ENCODE assay signal across 19 cellular contexts in genomic region chrX:19876962-19877361, GRCh38.
"Had no signal": no experiment of that assay in that cellular context is flagged by ENCODE, and none has a peak within 500 bp of the region (broad histone marks: within the 10 kb centered on the region; RNA-seq: fewer than 3 reads in every experiment).

No MANE protein-coding gene starts in this region.

- H3K4me3 ChIP-seq: adrenal gland, dorsolateral prefrontal cortex, hepatocyte, mucosa of descending colon, right atrium auricular region, transverse colon had no signal

- H3K9me3 Mint-ChIP-seq: activated naive CD4-positive, alpha-beta T cell treated with anti-CD3 and anti-CD28 coated beads for 36 hours; activated T-helper 17 cell treated with anti-CD3 and anti-CD28 coated beads, Interleukin-2, amount 50 U/mL, for 72 hours; T-cell had no signal

- H3K27me3 ChIP-seq: adrenal gland, hepatocyte, right atrium auricular region, transverse colon had no signal

- H3K4me1 Mint-ChIP-seq: nephron had no signal

- DNase-seq: activated CD4-positive, alpha-beta T cell treated with anti-CD3 and anti-CD28 coated beads, Interleukin-2, amount 50 U/mL, for 48 hours; activated naive CD4-positive, alpha-beta T cell treated with anti-CD3 and anti-CD28 coated beads for 36 hours; adrenal gland; dorsolateral prefrontal cortex; erythroblast; mucosa of descending colon; occipital lobe; stimulated activated CD4-positive, alpha-beta T cell treated with anti-CD3 and anti-CD28 coated beads, Interleukin-15, amount 100 ng/mL, for 24 hours; stimulated activated CD4-positive, alpha-beta T cell treated with anti-CD3 and anti-CD28 coated beads, Interleukin-4, amount 100 ng/mL, for 1 hour; stimulated activated naive CD4-positive, alpha-beta T cell; T-cell; T-helper 9 cell; transverse colon had no signal

- ATAC-seq: activated T-helper 17 cell treated with anti-CD3 and anti-CD28 coated beads, Interleukin-2, amount 50 U/mL, for 72 hours; left lobe of liver; mucosa of descending colon; T-cell had no signal

- H3K27ac Mint-ChIP-seq: activated naive CD4-positive, alpha-beta T cell treated with anti-CD3 and anti-CD28 coated beads for 36 hours; activated T-helper 17 cell treated with anti-CD3 and anti-CD28 coated beads, Interleukin-2, amount 50 U/mL, for 72 hours; nephron had no signal

- H3K27ac ChIP-seq: adrenal gland, dorsolateral prefrontal cortex, hepatocyte, right atrium auricular region, transverse colon had no signal

- H3K27me3 Mint-ChIP-seq: activated T-helper 17 cell treated with anti-CD3 and anti-CD28 coated beads, Interleukin-2, amount 50 U/mL, for 72 hours; T-cell had no signal

- H3K9me3 ChIP-seq: adrenal gland, mucosa of descending colon, right atrium auricular region, transverse colon had no signal

- H3K36me3 ChIP-seq: adrenal gland, right atrium auricular region, transverse colon had no signal

- H3K4me1 ChIP-seq: adrenal gland, right atrium auricular region, transverse colon had no signal

- H3K4me3 Mint-ChIP-seq: activated naive CD4-positive, alpha-beta T cell treated with anti-CD3 and anti-CD28 coated beads for 36 hours; activated T-helper 17 cell treated with anti-CD3 and anti-CD28 coated beads, Interleukin-2, amount 50 U/mL, for 72 hours; nephron; T-cell had no signal

- H3K4me2 ChIP-seq: hepatocyte had no signal

- FAIRE-seq: keratinocyte had no signal
